ENCODE assay signal across 10 cellular contexts in the genomic region with DNA sequence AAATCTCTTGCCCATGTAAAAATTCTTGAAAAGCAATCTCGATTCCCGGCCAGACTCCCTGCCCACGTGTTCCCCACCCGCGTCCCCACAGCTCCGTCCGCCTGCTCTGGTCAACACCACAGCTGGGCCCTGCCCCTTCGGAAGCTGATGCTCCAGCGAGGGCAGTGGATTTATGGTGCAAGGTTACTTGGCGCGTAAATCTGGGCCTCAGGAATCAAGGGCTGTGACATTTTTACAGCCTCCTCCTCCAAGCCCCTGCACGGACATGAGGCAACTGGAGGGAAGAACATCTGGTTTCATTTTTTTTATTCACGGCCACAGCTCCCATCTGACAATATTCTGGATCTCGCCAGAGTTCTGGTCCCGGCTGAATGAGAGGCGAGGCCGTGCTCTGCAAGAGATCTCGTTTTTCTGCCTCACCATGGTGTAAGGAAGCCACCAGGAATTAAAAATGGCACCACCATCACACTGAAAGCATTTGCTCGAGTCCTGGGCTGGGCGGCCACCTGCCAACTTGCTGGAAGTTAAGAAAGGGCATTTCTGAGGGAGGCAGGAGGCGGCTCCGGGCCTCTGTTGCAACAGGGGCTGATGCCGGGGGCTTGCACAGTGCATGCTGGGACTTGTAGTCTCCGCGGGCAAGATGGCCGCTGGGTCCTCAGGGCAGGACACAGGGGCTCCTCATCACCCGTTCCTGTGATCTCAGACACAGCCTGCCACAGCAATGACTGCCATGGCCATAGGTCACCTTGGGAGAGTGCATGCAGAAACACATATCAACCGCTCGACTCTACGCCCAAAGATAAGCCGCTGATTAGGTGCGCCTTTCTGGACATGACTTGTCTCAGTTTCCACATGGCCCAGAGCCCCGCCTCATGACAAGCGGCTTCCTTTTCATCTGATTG.
A peak's percentile ranks its signal among the peaks of the same experiment; 100 is the strongest.
DNase-seq lines count a peak whose midpoint lies in the region; ATAC-seq and TF ChIP-seq lines count a peak whose summit lies in the region.
"Had no signal": no experiment of that assay in that cellular context is flagged by ENCODE, and none has a peak within 500 bp of the region (broad histone marks: within the 10 kb centered on the region; RNA-seq: fewer than 3 reads in every experiment).

No MANE protein-coding gene starts in this region.

- POLR2A ChIA-PET in MCF 10A (lab: Yijun Ruan, JAX): interaction anchor here (0.6 to 2.4 kb wide), 2 partner anchors 13 to 88 kb away, joined by 3 to 5 read pairs; no protein-coding TSS in a partner anchor
- POLR2A ChIA-PET in CD8-positive, alpha-beta T cell (lab: Charles Lee): no interaction called here

- ATAC-seq in CD8-positive, alpha-beta T cell: no peak
- ATAC-seq in HG03175 (IDR thresholded peaks at IDR 0.05; ENCODE audit: unreplicated experiment) (no peak), GM21515 (IDR thresholded peaks at IDR 0.05; ENCODE audit: unreplicated experiment) (no peak)

- H3K36me3 Mint-ChIP-seq in MCF 10A (ENCODE audit: insufficient read depth, unreplicated experiment): peaks cover 6% of the 10 kb centered on the region
- no peaks in the 10 kb centered on the region for H3K36me3 Mint-ChIP-seq in CD8-positive, alpha-beta T cell

- CTCF ChIA-PET in MCF 10A (lab: Yijun Ruan, JAX): interaction anchor here (0.8 kb wide), 1 partner anchor 13 kb away, joined by 3 read pairs; no protein-coding TSS in a partner anchor
- CTCF ChIA-PET in CD8-positive, alpha-beta T cell (lab: Charles Lee): no interaction called here

- H3K9me3 Mint-ChIP-seq in MCF 10A (ENCODE audit: unreplicated experiment): no peaks in the 10 kb centered on the region
- H3K9me3 Mint-ChIP-seq in CD8-positive, alpha-beta T cell: no peaks in the 10 kb centered on the region

- H3K9me3 ChIP-seq in breast epithelium: no peaks in the 10 kb centered on the region
- no peaks in the 10 kb centered on the region for H3K9me3 ChIP-seq in muscle layer of duodenum (ENCODE audit: control insufficient read depth in 1 of 2, low read length in 2 of 2)
- no peaks in the 10 kb centered on the region for H3K9me3 ChIP-seq in CD8-positive, alpha-beta T cell (ENCODE audit: low read length)
- H3K9me3 ChIP-seq: BLaER1 treated with 17β-estradiol and CSF1 and Interleukin-3, amounts not matched to agents 10 nM and 100 nM had no signal

- no peaks in the 10 kb centered on the region for H3K27me3 Mint-ChIP-seq in MCF 10A (ENCODE audit: insufficient read depth, unreplicated experiment)
- H3K27me3 Mint-ChIP-seq in CD8-positive, alpha-beta T cell (ENCODE audit: low read depth): peaks cover 20% of the 10 kb centered on the region

- intact Hi-C loops in breast epithelium (cut with DNase I; ENCODE audit: low total_unique reads): no loop called here
- intact Hi-C loops in MCF 10A (cut with micrococcal nuclease): no loop called here
- intact Hi-C loops in CD8-positive, alpha-beta T cell (cut with DNase I, micrococcal nuclease): no loop called here

- H3K4me1 Mint-ChIP-seq in MCF 10A (ENCODE audit: insufficient read depth, unreplicated experiment): peaks cover 9% of the 10 kb centered on the region
- H3K4me1 Mint-ChIP-seq in CD8-positive, alpha-beta T cell (ENCODE audit: low read depth): no peaks in the 10 kb centered on the region

- H3K4me3 ChIP-seq in breast epithelium (peak overlapping the region; percentile 34 to 59 (median 47)), muscle layer of duodenum (ENCODE audit: low read depth in 1 of 2, low read length in 2 of 2) (peak overlapping the region; percentile 36 to 40)
- no peak overlapping the region for H3K4me3 ChIP-seq in CD8-positive, alpha-beta T cell (ENCODE audit: low read depth, low read length)
- H3K4me3 ChIP-seq: BLaER1 treated with 17β-estradiol and CSF1 and Interleukin-3, amounts not matched to agents 10 nM and 100 nM had no signal

- H3K4me1 ChIP-seq in breast epithelium (no peaks in the 10 kb centered on the region), muscle layer of duodenum (ENCODE audit: control insufficient read depth in 1 of 2, insufficient read depth in 2 of 2, low read length in 2 of 2) (no peaks in the 10 kb centered on the region)
- no peaks in the 10 kb centered on the region for H3K4me1 ChIP-seq in CD8-positive, alpha-beta T cell (ENCODE audit: insufficient read depth, low read length)

- H3K27me3 ChIP-seq in breast epithelium (no peaks in the 10 kb centered on the region), muscle layer of duodenum (ENCODE audit: low read depth, low read length) (no peaks in the 10 kb centered on the region)
- no peaks in the 10 kb centered on the region for H3K27me3 ChIP-seq in CD8-positive, alpha-beta T cell (ENCODE audit: insufficient read depth, low read length)
- H3K27me3 ChIP-seq: BLaER1 treated with 17β-estradiol and CSF1 and Interleukin-3, amounts not matched to agents 10 nM and 100 nM had no signal

- DNase-seq in breast epithelium (ENCODE audit: low spot score in 2 of 2): no peak
- no peak for DNase-seq in MCF 10A (ENCODE audit: unreplicated experiment)
- DNase-seq in erythroblast (lab: John Stamatoyannopoulos, UW): peak; percentile 76 to 86
- DNase-seq in CD8-positive, alpha-beta T cell: no peak
- DNase-seq in inferior parietal cortex (ENCODE audit: extremely low spot score): no peak

- TF ChIP-seq POLR2A in breast epithelium (IDR thresholded peaks at IDR 0.05) (no peak), erythroblast (IDR thresholded peaks at IDR 0.05; ENCODE audit: low read length) (no peak)

- H3K27ac ChIP-seq in breast epithelium (peak overlapping the region in 1 of 2 donors; percentile 34), muscle layer of duodenum (ENCODE audit: low read length) (no peak overlapping the region)
- no peak overlapping the region for H3K27ac ChIP-seq in CD8-positive, alpha-beta T cell (ENCODE audit: low read depth, low read length)
- H3K27ac ChIP-seq: BLaER1 treated with 17β-estradiol and CSF1 and Interleukin-3, amounts not matched to agents 10 nM and 100 nM; VCaP had no signal

- H3K4me3 Mint-ChIP-seq in MCF 10A (ENCODE audit: unreplicated experiment): no peak overlapping the region
- no peak overlapping the region for H3K4me3 Mint-ChIP-seq in CD8-positive, alpha-beta T cell

- H3K36me3 ChIP-seq in breast epithelium (no peaks in the 10 kb centered on the region), muscle layer of duodenum (ENCODE audit: control insufficient read depth in 1 of 2, insufficient read depth in 2 of 2, low read length in 2 of 2) (no peaks in the 10 kb centered on the region)
- H3K36me3 ChIP-seq in CD8-positive, alpha-beta T cell (ENCODE audit: insufficient read depth, low read length): no peaks in the 10 kb centered on the region
- H3K36me3 ChIP-seq: BLaER1 treated with 17β-estradiol and CSF1 and Interleukin-3, amounts not matched to agents 10 nM and 100 nM had no signal

- no TSS peak for BruUV-seq in MCF 10A (replicated peaks; lab: Mats Ljungman, UMichigan)

- H3K27ac Mint-ChIP-seq in MCF 10A (ENCODE audit: low read depth, unreplicated experiment): no peak overlapping the region
- H3K27ac Mint-ChIP-seq in CD8-positive, alpha-beta T cell: no peak overlapping the region

- TF ChIP-seq CTCF in breast epithelium (IDR thresholded peaks at IDR 0.05) (no peak), MCF 10A (IDR thresholded peaks at IDR 0.05; ENCODE audit: unreplicated experiment) (no peak)
- no peak for TF ChIP-seq CTCF in CD8-positive, alpha-beta T cell (IDR thresholded peaks at IDR 0.05)

Comparison
In these comparisons a context has a peak if more than half of its experiments do, and no peak if none do; other contexts are left out.
1. DNase-seq: peak in erythroblast (2 of 2); none in breast epithelium (0 of 2), MCF 10A (single experiment), CD8-positive, alpha-beta T cell (0 of 7) and inferior parietal cortex (single experiment).